Comparison of ENCODE assay signal across 40 cellular contexts in the genomic region with DNA sequence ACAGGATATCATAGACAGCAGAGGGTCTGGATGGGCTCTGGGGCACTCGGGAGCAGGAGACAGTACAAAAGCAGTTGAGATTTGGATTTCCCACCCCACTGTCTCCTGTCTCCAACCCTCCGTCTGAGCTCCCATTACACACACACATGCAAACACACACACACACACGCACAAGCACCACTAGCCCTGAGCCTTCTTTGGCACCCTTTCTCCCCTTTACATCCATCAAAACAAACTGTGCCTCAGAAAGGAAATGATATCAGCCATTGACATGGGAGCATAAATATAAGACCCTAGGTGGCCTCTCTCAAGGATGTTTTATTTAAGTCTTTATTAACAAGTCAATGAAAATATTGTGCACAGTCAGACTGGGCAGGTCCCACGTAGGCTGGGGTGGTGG. TPM values are rescaled to one million over a fixed set of nuclear protein-coding genes. Genes with fewer than 3 reads are reported as not detected.
"Had no signal": no experiment of that assay in that cellular context is flagged by ENCODE, and none has a peak within 500 bp of the region (broad histone marks: within the 10 kb centered on the region; RNA-seq: fewer than 3 reads in every experiment).

No MANE protein-coding gene starts in this region.

- H3K36me3 Mint-ChIP-seq: activated CD4-positive, alpha-beta memory T cell treated with anti-CD3 and anti-CD28 coated beads for 36 hours; activated naive CD8-positive, alpha-beta T cell treated with anti-CD3 and anti-CD28 coated beads for 36 hours; T-cell had no signal

- H3K4me1 Mint-ChIP-seq: central memory CD8-positive, alpha-beta T cell had no signal

- H3K9me3 ChIP-seq: Peyer's patch, SJSA1 had no signal

- H3K9me3 Mint-ChIP-seq: activated B cell treated with CpG ODN at 0.5 μM for 24 hours; activated CD4-positive, alpha-beta memory T cell treated with anti-CD3 and anti-CD28 coated beads for 36 hours; activated naive CD8-positive, alpha-beta T cell treated with anti-CD3 and anti-CD28 coated beads for 36 hours; activated T-cell treated with anti-CD3 and anti-CD28 coated beads, Interleukin-2, amount 50 U/mL, for 4 hours; activated T-helper 1 cell treated with anti-CD3 and anti-CD28 coated beads, Interleukin-12 subunit alpha, Interleukin-12 subunit beta, Interleukin-2, Interleukin-4 antibody, amounts not matched to agents 30 ng/mL and 10 ng/mL and 1 ng/mL, durations not matched to agents 14 hours and 24 hours and 36 hours; central memory CD8-positive, alpha-beta T cell; T-cell had no signal

- H3K4me3 Mint-ChIP-seq: activated B cell treated with CpG ODN at 0.5 μM for 24 hours; activated CD4-positive, alpha-beta memory T cell treated with anti-CD3 and anti-CD28 coated beads for 36 hours; activated naive CD8-positive, alpha-beta T cell treated with anti-CD3 and anti-CD28 coated beads for 36 hours; activated T-cell treated with anti-CD3 and anti-CD28 coated beads, Interleukin-2, amount 50 U/mL, for 4 hours; activated T-helper 1 cell treated with anti-CD3 and anti-CD28 coated beads, Interleukin-12 subunit alpha, Interleukin-12 subunit beta, Interleukin-2, Interleukin-4 antibody, amounts not matched to agents 30 ng/mL and 10 ng/mL and 1 ng/mL, durations not matched to agents 14 hours and 24 hours and 36 hours; central memory CD8-positive, alpha-beta T cell; T-cell had no signal

- H3K36me3 ChIP-seq: cardiac muscle cell, Peyer's patch, SJSA1 had no signal

- DNase-seq: activated B cell treated with CpG ODN at 0.5 μM for 24 hours; activated CD4-positive, alpha-beta memory T cell treated with anti-CD3 and anti-CD28 coated beads for 36 hours; activated CD4-positive, alpha-beta T cell treated with anti-CD3 and anti-CD28 coated beads for 4 hours; activated CD4-positive, alpha-beta T cell treated with anti-CD3 and anti-CD28 coated beads, Interleukin-2, amount 50 U/mL, for 1 hour; activated CD4-positive, CD25-positive, alpha-beta regulatory T cell treated with anti-CD3 and anti-CD28 coated beads, Interleukin-2, amount 50 U/mL, for 72 hours; activated CD8-positive, alpha-beta memory T cell treated with anti-CD3 and anti-CD28 coated beads, Interleukin-2, amount 50 U/mL, for 4 hours; activated effector memory CD4-positive, alpha-beta T cell treated with Interleukin-2 at 50 U/mL for 16 hours; activated naive CD4-positive, alpha-beta T cell treated with anti-CD3 and anti-CD28 coated beads, Interleukin-2, amount 50 U/mL, for 16 hours; activated naive CD8-positive, alpha-beta T cell treated with anti-CD3 and anti-CD28 coated beads for 36 hours; activated T-cell treated with anti-CD3 and anti-CD28 coated beads for 4 hours; activated T-cell treated with anti-CD3 and anti-CD28 coated beads, Interleukin-2, amount 50 U/mL, for 4 hours; amniotic stem cell; aorta; NCI-H1105; NCI-H1417 treated with DMSO at 0.1 percent for 48 hours; NCI-H187 treated with DMSO at 0.1 percent for 48 hours; NCI-H2081; NCI-H2171 treated with DMSO at 0.1 percent for 48 hours; NCI-H2227 treated with DMSO at 0.1 percent for 48 hours; NCI-H446; NCI-H510A treated with DMSO at 0.1 percent for 48 hours; NCI-H69; NCI-H82; NK-92 treated with Interleukin-12 subunit alpha and Interleukin-12 subunit beta, amount 100 ng/mL, for 24 hours; PC-3; RPMI8226; SHP77 treated with DMSO at 0.1 percent for 48 hours; T-cell; T-helper 2 cell; T-helper 9 cell had no signal

- H3K27ac Mint-ChIP-seq: activated B cell treated with CpG ODN at 0.5 μM for 24 hours; activated CD4-positive, alpha-beta memory T cell treated with anti-CD3 and anti-CD28 coated beads for 36 hours; activated naive CD8-positive, alpha-beta T cell treated with anti-CD3 and anti-CD28 coated beads for 36 hours; activated T-helper 1 cell treated with anti-CD3 and anti-CD28 coated beads, Interleukin-12 subunit alpha, Interleukin-12 subunit beta, Interleukin-2, Interleukin-4 antibody, amounts not matched to agents 30 ng/mL and 10 ng/mL and 1 ng/mL, durations not matched to agents 14 hours and 24 hours and 36 hours; T-cell had no signal

- H3K27ac ChIP-seq: KMS-11, Peyer's patch, SJSA1, VCaP had no signal

- ATAC-seq: activated T-cell treated with anti-CD3 and anti-CD28 coated beads, Interleukin-2, amount 50 U/mL, for 4 hours; PC-3; SK-N-SH treated with all-trans-retinoic acid at 6 μM for 48 hours; T-cell had no signal

- H3K4me3 ChIP-seq: cardiac muscle cell, Peyer's patch, SJSA1 had no signal

- H3K4me1 ChIP-seq: SJSA1 had no signal

RNA-seq across cellular contexts. Expression of a gene that starts 17.5 kb away (rescaled TPM):
- total RNA-seq: PC-3, SJSA1 had no signal

RNA-seq across cellular contexts. Expression of a gene that starts 37.3 kb away (rescaled TPM):
- total RNA-seq: activated B cell treated with CpG ODN at 0.5 μM for 24 hours; activated CD4-positive, alpha-beta memory T cell treated with anti-CD3 and anti-CD28 coated beads for 36 hours; activated naive CD8-positive, alpha-beta T cell treated with anti-CD3 and anti-CD28 coated beads for 36 hours; activated T-cell treated with anti-CD3 and anti-CD28 coated beads, Interleukin-2, amount 50 U/mL, for 4 hours; activated T-helper 1 cell treated with anti-CD3 and anti-CD28 coated beads, Interleukin-12 subunit alpha, Interleukin-12 subunit beta, Interleukin-2, Interleukin-4 antibody, amounts not matched to agents 30 ng/mL and 10 ng/mL and 1 ng/mL, durations not matched to agents 14 hours and 24 hours and 36 hours; aorta; cardiac muscle cell; LHCN-M2; M059J; PC-3; SJSA1; T-cell had no signal

RNA-seq across cellular contexts. Expression of a gene that starts 47.8 kb away (rescaled TPM):
- total RNA-seq: activated T-helper 1 cell treated with anti-CD3 and anti-CD28 coated beads, Interleukin-12 subunit alpha, Interleukin-12 subunit beta, Interleukin-2, Interleukin-4 antibody, amounts not matched to agents 30 ng/mL and 10 ng/mL and 1 ng/mL, durations not matched to agents 14 hours and 24 hours and 36 hours; LHCN-M2; M059J; SJSA1 had no signal
